18 cellular contexts compared by ENCODE assay signal in genomic region chr20:63494084-63494419, GRCh38. TPM values are rescaled to one million over a fixed set of nuclear protein-coding genes. Genes with fewer than 3 reads are reported as not detected.
DNase-seq lines count a peak whose midpoint lies in the region; ATAC-seq and TF ChIP-seq lines count a peak whose summit lies in the region.
"Had no signal": no experiment of that assay in that cellular context is flagged by ENCODE, and none has a peak within 500 bp of the region (broad histone marks: within the 10 kb centered on the region; RNA-seq: fewer than 3 reads in every experiment).

No MANE protein-coding gene starts in this region.

- no peaks in the 10 kb centered on the region for H3K36me3 Mint-ChIP-seq in activated CD4-positive, alpha-beta T cell treated with anti-CD3 and anti-CD28 coated beads, Interleukin-2, amount 10 ng/mL, durations not matched to agents 7 days and 5 days (ENCODE audit: low read depth)
- H3K36me3 Mint-ChIP-seq in activated CD4-positive, alpha-beta T cell treated with anti-CD3 and anti-CD28 coated beads, Interleukin-2, amount 10 ng/mL, durations not matched to agents 24 days and 14 days (ENCODE audit: low read depth), result no peaks in the 10 kb centered on the region
- H3K36me3 Mint-ChIP-seq: CD14-positive monocyte; CD4-positive, alpha-beta memory T cell had no signal

- peak overlapping the region; percentile 13 for H3K27ac Mint-ChIP-seq in activated CD4-positive, alpha-beta T cell treated with anti-CD3 and anti-CD28 coated beads, Interleukin-2, amount 10 ng/mL, durations not matched to agents 7 days and 5 days
- no peak overlapping the region for H3K27ac Mint-ChIP-seq in activated CD4-positive, alpha-beta T cell treated with anti-CD3 and anti-CD28 coated beads, Interleukin-2, amount 10 ng/mL, durations not matched to agents 24 days and 14 days
- H3K27ac Mint-ChIP-seq: CD14-positive monocyte; CD4-positive, alpha-beta memory T cell; H9 had no signal

- peaks cover 21% of the 10 kb centered on the region for H3K4me1 ChIP-seq in psoas muscle

- CTCF ChIA-PET in activated CD4-positive, alpha-beta T cell treated with anti-CD3 and anti-CD28 coated beads, Interleukin-2, amount 10 ng/mL, durations not matched to agents 7 days and 5 days (lab: Charles Lee), result interaction anchor here (0.7 kb wide), 1 partner anchor 11 kb away, joined by 3 read pairs; no protein-coding TSS in a partner anchor

- no peaks in the 10 kb centered on the region for H3K9me3 ChIP-seq in psoas muscle

- intact Hi-C loops in activated CD4-positive, alpha-beta T cell treated with anti-CD3 and anti-CD28 coated beads, Interleukin-2, amount 10 ng/mL, durations not matched to agents 24 days and 14 days (cut with micrococcal nuclease), result no loop called here
- intact Hi-C loops in psoas muscle (cut with DNase I), result no loop called here

- H3K4me1 Mint-ChIP-seq in activated CD4-positive, alpha-beta T cell treated with anti-CD3 and anti-CD28 coated beads, Interleukin-2, amount 10 ng/mL, durations not matched to agents 7 days and 5 days, result peaks cover 2% of the 10 kb centered on the region
- peaks cover 2% of the 10 kb centered on the region for H3K4me1 Mint-ChIP-seq in activated CD4-positive, alpha-beta T cell treated with anti-CD3 and anti-CD28 coated beads, Interleukin-2, amount 10 ng/mL, durations not matched to agents 24 days and 14 days

- ATAC-seq in psoas muscle, result no peak
- ATAC-seq: GM12878, HepG2 had no signal

- H3K4me3 ChIP-seq in psoas muscle, result peak overlapping the region; percentile 75
- H3K4me3 ChIP-seq: BLaER1, GM12878 had no signal

- WGBS in psoas muscle, 3 donors, result 44 to 62% (median 47%) methylated on average over 7 of the region's 7 CpGs

- TF ChIP-seq CTCF in psoas muscle (IDR thresholded peaks at IDR 0.05), result no peak

- H3K36me3 ChIP-seq in psoas muscle (ENCODE audit: insufficient read depth in 1 of 2, low read depth in 1 of 2), result peaks cover 0 to 67% of the 10 kb centered on the region in 2 donors

- no peaks in the 10 kb centered on the region for H3K9me3 Mint-ChIP-seq in activated CD4-positive, alpha-beta T cell treated with anti-CD3 and anti-CD28 coated beads, Interleukin-2, amount 10 ng/mL, durations not matched to agents 7 days and 5 days
- peaks cover 10% of the 10 kb centered on the region for H3K9me3 Mint-ChIP-seq in activated CD4-positive, alpha-beta T cell treated with anti-CD3 and anti-CD28 coated beads, Interleukin-2, amount 10 ng/mL, durations not matched to agents 24 days and 14 days

- no peak overlapping the region for H3K4me3 Mint-ChIP-seq in activated CD4-positive, alpha-beta T cell treated with anti-CD3 and anti-CD28 coated beads, Interleukin-2, amount 10 ng/mL, durations not matched to agents 7 days and 5 days
- no peak overlapping the region for H3K4me3 Mint-ChIP-seq in activated CD4-positive, alpha-beta T cell treated with anti-CD3 and anti-CD28 coated beads, Interleukin-2, amount 10 ng/mL, durations not matched to agents 24 days and 14 days
- H3K4me3 Mint-ChIP-seq: CD14-positive monocyte; CD4-positive, alpha-beta memory T cell; H9 had no signal

- H3K27ac ChIP-seq in psoas muscle, result no peak overlapping the region
- H3K27ac ChIP-seq: 22Rv1, BLaER1 had no signal

- POLR2A ChIA-PET in activated CD4-positive, alpha-beta T cell treated with anti-CD3 and anti-CD28 coated beads, Interleukin-2, amount 10 ng/mL, durations not matched to agents 7 days and 5 days (lab: Charles Lee), result no interaction called here

- H3K27me3 Mint-ChIP-seq in activated CD4-positive, alpha-beta T cell treated with anti-CD3 and anti-CD28 coated beads, Interleukin-2, amount 10 ng/mL, durations not matched to agents 7 days and 5 days, result peaks cover 19% of the 10 kb centered on the region
- H3K27me3 Mint-ChIP-seq in activated CD4-positive, alpha-beta T cell treated with anti-CD3 and anti-CD28 coated beads, Interleukin-2, amount 10 ng/mL, durations not matched to agents 24 days and 14 days, result peaks cover 21% of the 10 kb centered on the region

- no peak for DNase-seq in activated CD4-positive, alpha-beta T cell treated with anti-CD3 and anti-CD28 coated beads, Interleukin-2, amount 10 ng/mL, durations not matched to agents 7 days and 5 days
- no peak for DNase-seq in activated CD4-positive, alpha-beta T cell treated with anti-CD3 and anti-CD28 coated beads, Interleukin-2, amount 10 ng/mL, durations not matched to agents 24 days and 14 days
- DNase-seq in D341Med (ENCODE audit: low spot score) (peak; percentile 14), cerebellar cortex (ENCODE audit: low spot score) (peak; percentile 38), psoas muscle (peak in 1 of 2 donors; percentile 10), epidermal melanocyte (ENCODE audit: insufficient read length, low spot score) (no peak), GOT3 (lab: John Stamatoyannopoulos, UW) (no peak), pons (ENCODE audit: low spot score) (no peak)
- DNase-seq: CD4-positive, alpha-beta memory T cell; DMS79 treated with DMSO at 0.1 percent for 48 hours; H9 had no signal

- peaks cover 0 to 2% (median 0%) of the 10 kb centered on the region in 3 donors for H3K27me3 ChIP-seq in psoas muscle (ENCODE audit: insufficient read depth in 3 of 3, low read length in 2 of 3)

RNA-seq across cellular contexts. Expression of gene EEF1A2, which starts 4.8 kb away (rescaled TPM):
- under 1 TPM; 0.12 to 0.17 TPM for total RNA-seq in activated CD4-positive, alpha-beta T cell treated with anti-CD3 and anti-CD28 coated beads, Interleukin-2, amount 10 ng/mL, durations not matched to agents 7 days and 5 days
- 0.28 and 0.66 TPM in 2 replicates for total RNA-seq in activated CD4-positive, alpha-beta T cell treated with anti-CD3 and anti-CD28 coated beads, Interleukin-2, amount 10 ng/mL, durations not matched to agents 24 days and 14 days
- 1,000 to 10,000 TPM; 1,781 to 2,126 (median 2,004) TPM for total RNA-seq in psoas muscle
- 1,000 to 10,000 TPM in 2 of 3 donors, 100 to 1,000 TPM in 1; 952 to 1,898 (median 1,229) TPM for polyA plus RNA-seq in psoas muscle
- polyA plus RNA-seq: CD14-positive monocyte; CD4-positive, alpha-beta memory T cell; GM12878 had no signal

RNA-seq across cellular contexts. Expression of gene KCNQ2, which starts 21.6 kb away (rescaled TPM):
- under 1 TPM; 0.10 to 0.12 TPM for total RNA-seq in activated CD4-positive, alpha-beta T cell treated with anti-CD3 and anti-CD28 coated beads, Interleukin-2, amount 10 ng/mL, durations not matched to agents 7 days and 5 days
- total RNA-seq in activated CD4-positive, alpha-beta T cell treated with anti-CD3 and anti-CD28 coated beads, Interleukin-2, amount 10 ng/mL, durations not matched to agents 24 days and 14 days, result 0.26 TPM in 1 of 2 replicates, not detected in the other
- 1 to 10 TPM in 1 of 4 donors, under 1 TPM in 3; 0.11 to 2.8 (median 0.28) TPM for total RNA-seq in psoas muscle
- polyA plus RNA-seq in psoas muscle, result under 1 TPM in 2 of 3 donors, not detected in 1; 0.01 to 0.03 TPM
- total RNA-seq: CD4-positive, alpha-beta memory T cell; HepG2 had no signal
- polyA plus RNA-seq: AG04450; CD14-positive monocyte; CD4-positive, alpha-beta memory T cell; HepG2 had no signal

RNA-seq across cellular contexts. Expression of gene PPDPF, which starts 26.5 kb away (rescaled TPM):
- 100 to 1,000 TPM; 167 to 193 TPM for total RNA-seq in activated CD4-positive, alpha-beta T cell treated with anti-CD3 and anti-CD28 coated beads, Interleukin-2, amount 10 ng/mL, durations not matched to agents 7 days and 5 days
- 125 and 130 TPM in 2 replicates for total RNA-seq in activated CD4-positive, alpha-beta T cell treated with anti-CD3 and anti-CD28 coated beads, Interleukin-2, amount 10 ng/mL, durations not matched to agents 24 days and 14 days
- total RNA-seq in psoas muscle, result 100 to 1,000 TPM; 130 to 198 (median 155) TPM
- polyA plus RNA-seq in psoas muscle, result 100 to 1,000 TPM; 134 to 158 (median 142) TPM

RNA-seq across cellular contexts. Expression of gene PTK6, which starts 43.1 kb away (rescaled TPM):
- total RNA-seq in activated CD4-positive, alpha-beta T cell treated with anti-CD3 and anti-CD28 coated beads, Interleukin-2, amount 10 ng/mL, durations not matched to agents 7 days and 5 days, result under 1 TPM; 0.71 to 0.74 TPM
- total RNA-seq in activated CD4-positive, alpha-beta T cell treated with anti-CD3 and anti-CD28 coated beads, Interleukin-2, amount 10 ng/mL, durations not matched to agents 24 days and 14 days, result 0.19 and 0.35 TPM in 2 replicates
- total RNA-seq in psoas muscle, result under 1 TPM in 1 of 4 donors, not detected in 3; 0.06 TPM
- polyA plus RNA-seq in psoas muscle, result under 1 TPM in 2 of 3 donors, not detected in 1; 0.04 TPM
- total RNA-seq: A673; CD4-positive, alpha-beta memory T cell; HepG2 had no signal

RNA-seq across cellular contexts. Expression of gene SRMS, which starts 53.5 kb away (rescaled TPM):
- total RNA-seq in activated CD4-positive, alpha-beta T cell treated with anti-CD3 and anti-CD28 coated beads, Interleukin-2, amount 10 ng/mL, durations not matched to agents 7 days and 5 days, result not detected
- total RNA-seq in activated CD4-positive, alpha-beta T cell treated with anti-CD3 and anti-CD28 coated beads, Interleukin-2, amount 10 ng/mL, durations not matched to agents 24 days and 14 days, result not detected in 2 replicates
- not detected for total RNA-seq in psoas muscle
- not detected for polyA plus RNA-seq in psoas muscle
- total RNA-seq: A673; CD4-positive, alpha-beta memory T cell; GM12878; HepG2 had no signal
- polyA plus RNA-seq: AG04450; CD14-positive monocyte; CD4-positive, alpha-beta memory T cell; GM12878; HepG2 had no signal

Comparison
In these comparisons a context has a peak if more than half of its experiments do, and no peak if none do; other contexts are left out.
1. DNase-seq: peak in D341Med (single experiment) and cerebellar cortex (single experiment); none in activated CD4-positive, alpha-beta T cell treated with anti-CD3 and anti-CD28 coated beads, Interleukin-2, amount 10 ng/mL, durations not matched to agents 7 days and 5 days (single experiment), activated CD4-positive, alpha-beta T cell treated with anti-CD3 and anti-CD28 coated beads, Interleukin-2, amount 10 ng/mL, durations not matched to agents 24 days and 14 days (single experiment), epidermal melanocyte (single experiment), GOT3 (single experiment) and pons (single experiment).
2. RNA of gene EEF1A2, which starts 4.8 kb away (total RNA-seq): 1,781 to 2,126 TPM in psoas muscle; 0.28 to 0.66 TPM in activated CD4-positive, alpha-beta T cell treated with anti-CD3 and anti-CD28 coated beads, Interleukin-2, amount 10 ng/mL, durations not matched to agents 24 days and 14 days and 0.12 to 0.17 TPM in activated CD4-positive, alpha-beta T cell treated with anti-CD3 and anti-CD28 coated beads, Interleukin-2, amount 10 ng/mL, durations not matched to agents 7 days and 5 days; every median in the first group is over 1,000 times any median in the second.